In genomic region chr17:57487552-57487951, GRCh38 we compare ENCODE assay signal across 2 cellular contexts.
TF ChIP-seq lines count a peak whose summit lies in the region.

No MANE protein-coding gene starts in this region.

TF ChIP-seq in IMR-90, 13 proteins besides CTCF, POLR2A, EP300 and RAD21:
- TF ChIP-seq USF2 (IDR thresholded peaks at IDR 0.05; ENCODE audit: low read depth, low read length) (no peak), ELK1 (IDR thresholded peaks at IDR 0.05; ENCODE audit: borderline replicate concordance, low read depth, low read length) (no peak), FOS (IDR thresholded peaks at IDR 0.05; ENCODE audit: low read depth, low read length) (no peak), CHD1 (IDR thresholded peaks at IDR 0.05; ENCODE audit: low read depth, low read length) (no peak), RFX5 (IDR thresholded peaks at IDR 0.05; ENCODE audit: low read depth, low read length) (no peak), SMC3 (IDR thresholded peaks at IDR 0.05; ENCODE audit: low read depth, low read length) (no peak), CEBPB (IDR thresholded peaks at IDR 0.05; ENCODE audit: low read depth, low read length) (no peak), MAFK (IDR thresholded peaks at IDR 0.05; ENCODE audit: low read depth, low read length) (no peak), MXI1 (IDR thresholded peaks at IDR 0.05; ENCODE audit: borderline replicate concordance, low read depth, low read length) (no peak), MAZ (IDR thresholded peaks at IDR 0.05; ENCODE audit: borderline replicate concordance, low read depth, low read length) (no peak), NFE2L2 (IDR thresholded peaks at IDR 0.05; ENCODE audit: low read depth, low read length) (no peak), RCOR1 (IDR thresholded peaks at IDR 0.05; ENCODE audit: insufficient replicate concordance, low read length) (no peak)

TF ChIP-seq in GM12878, 131 proteins besides CTCF, POLR2A, EP300 and RAD21:
- TF ChIP-seq REST (IDR thresholded peaks at IDR 0.05; ENCODE audit: low read depth, low read length): no peak
- TF ChIP-seq CREB1 (IDR thresholded peaks at IDR 0.05; ENCODE audit: low read depth): no peak
- peak; percentile 29; the same call in 1 of the 2 replicates for TF ChIP-seq TCF12 (IDR thresholded peaks at IDR 0.05; ENCODE audit: low read depth, low read length)
- no peak for TF ChIP-seq ZBTB4 (CRISPR knock-in tag; IDR thresholded peaks at IDR 0.05)
- TF ChIP-seq ZBTB11 (CRISPR knock-in tag; IDR thresholded peaks at IDR 0.05): no peak
- TF ChIP-seq SPI1 (IDR thresholded peaks at IDR 0.05; ENCODE audit: borderline replicate concordance, insufficient read depth, low read depth, low read length): peak; percentile 78; the same call in 1 of the 2 replicates
- peak; percentile 54 for TF ChIP-seq RUNX3 (IDR thresholded peaks at IDR 0.05; ENCODE audit: low read length)
- TF ChIP-seq ZBED1 (IDR thresholded peaks at IDR 0.05; ENCODE audit: borderline replicate concordance): no peak
